Comparison of ENCODE assay signal across 10 cellular contexts in the genomic region with DNA sequence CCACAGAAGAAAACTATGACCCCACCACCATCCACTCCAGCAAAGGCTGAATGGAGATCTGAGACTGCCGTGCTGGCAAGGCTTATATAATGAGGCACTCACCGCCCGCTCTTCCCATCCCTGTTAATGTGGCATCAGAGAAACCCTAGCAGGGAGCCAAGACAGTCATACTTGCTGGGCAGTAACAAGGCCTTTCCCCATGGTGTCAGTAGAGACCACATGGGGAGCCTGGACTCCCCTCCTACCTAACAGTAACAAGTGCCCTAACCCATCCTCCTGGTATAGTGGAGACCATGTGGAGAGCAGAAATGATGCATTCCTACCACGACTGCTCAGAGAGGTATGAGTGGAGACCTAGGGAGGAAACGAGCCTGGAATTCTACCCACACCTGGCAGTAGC.
DNase-seq lines count a peak whose midpoint lies in the region; ATAC-seq and FAIRE-seq lines count a peak whose summit lies in the region.
"Had no signal": no experiment of that assay in that cellular context is flagged by ENCODE, and none has a peak within 500 bp of the region (broad histone marks: within the 10 kb centered on the region; RNA-seq: fewer than 3 reads in every experiment).

No MANE protein-coding gene starts in this region.

- H3K4me1 Mint-ChIP-seq in activated CD4-positive, alpha-beta memory T cell treated with anti-CD3 and anti-CD28 coated beads, Interleukin-2, amount 10 ng/mL, durations not matched to agents 7 days and 5 days, result no peaks in the 10 kb centered on the region

- H3K27ac Mint-ChIP-seq in activated CD4-positive, alpha-beta memory T cell treated with anti-CD3 and anti-CD28 coated beads, Interleukin-2, amount 10 ng/mL, durations not matched to agents 7 days and 5 days, result no peak overlapping the region
- H3K27ac Mint-ChIP-seq: T-helper 1 cell treated with Interleukin-12 subunit alpha and Interleukin-12 subunit beta and Interleukin-4 antibody, amounts not matched to agents 30 μg/mL and 1 μg/mL, for 36 hours had no signal

- no peak for ATAC-seq in GM19455 (IDR thresholded peaks at IDR 0.05; ENCODE audit: unreplicated experiment)

- POLR2A ChIA-PET in activated CD4-positive, alpha-beta memory T cell treated with anti-CD3 and anti-CD28 coated beads, Interleukin-2, amount 10 ng/mL, durations not matched to agents 7 days and 5 days (lab: Charles Lee), result no interaction called here

- peaks cover 15% of the 10 kb centered on the region for H3K27me3 Mint-ChIP-seq in activated CD4-positive, alpha-beta memory T cell treated with anti-CD3 and anti-CD28 coated beads, Interleukin-2, amount 10 ng/mL, durations not matched to agents 7 days and 5 days

- no peaks in the 10 kb centered on the region for H3K36me3 Mint-ChIP-seq in activated CD4-positive, alpha-beta memory T cell treated with anti-CD3 and anti-CD28 coated beads, Interleukin-2, amount 10 ng/mL, durations not matched to agents 7 days and 5 days (ENCODE audit: low read depth)

- CTCF ChIA-PET in activated CD4-positive, alpha-beta memory T cell treated with anti-CD3 and anti-CD28 coated beads, Interleukin-2, amount 10 ng/mL, durations not matched to agents 7 days and 5 days (lab: Charles Lee), result no interaction called here

- no peak overlapping the region for H3K4me3 Mint-ChIP-seq in activated CD4-positive, alpha-beta memory T cell treated with anti-CD3 and anti-CD28 coated beads, Interleukin-2, amount 10 ng/mL, durations not matched to agents 7 days and 5 days
- H3K4me3 Mint-ChIP-seq: T-helper 1 cell treated with Interleukin-12 subunit alpha and Interleukin-12 subunit beta and Interleukin-4 antibody, amounts not matched to agents 30 μg/mL and 1 μg/mL, for 36 hours had no signal

- DNase-seq in Ammon's horn (ENCODE audit: low spot score) (peak; percentile 35), M059J (ENCODE audit: low read depth) (peak; percentile 53), ecto neural progenitor cell (ENCODE audit: low spot score) (peak; percentile 47), midbrain (lab: John Stamatoyannopoulos, UW) (peak; percentile 24), frontal cortex (ENCODE audit: low spot score in 2 of 2) (no peak), HCEC 1CT (no peak)
- DNase-seq in activated CD4-positive, alpha-beta memory T cell treated with anti-CD3 and anti-CD28 coated beads, Interleukin-2, amount 10 ng/mL, durations not matched to agents 7 days and 5 days, result no peak

- no peak for FAIRE-seq in frontal cortex (lab: Jason Lieb, UNC)
- FAIRE-seq: endometrium had no signal

- H3K9me3 Mint-ChIP-seq in activated CD4-positive, alpha-beta memory T cell treated with anti-CD3 and anti-CD28 coated beads, Interleukin-2, amount 10 ng/mL, durations not matched to agents 7 days and 5 days, result no peaks in the 10 kb centered on the region
- H3K9me3 Mint-ChIP-seq: T-helper 1 cell treated with Interleukin-12 subunit alpha and Interleukin-12 subunit beta and Interleukin-4 antibody, amounts not matched to agents 30 μg/mL and 1 μg/mL, for 36 hours had no signal

Comparison
In these comparisons a context has a peak if more than half of its experiments do, and no peak if none do; other contexts are left out.
1. DNase-seq: peak in Ammon's horn (single experiment), M059J (single experiment), ecto neural progenitor cell (single experiment) and midbrain (single experiment); none in frontal cortex (0 of 2), HCEC 1CT (single experiment) and activated CD4-positive, alpha-beta memory T cell treated with anti-CD3 and anti-CD28 coated beads, Interleukin-2, amount 10 ng/mL, durations not matched to agents 7 days and 5 days (single experiment).